In the genomic region with DNA sequence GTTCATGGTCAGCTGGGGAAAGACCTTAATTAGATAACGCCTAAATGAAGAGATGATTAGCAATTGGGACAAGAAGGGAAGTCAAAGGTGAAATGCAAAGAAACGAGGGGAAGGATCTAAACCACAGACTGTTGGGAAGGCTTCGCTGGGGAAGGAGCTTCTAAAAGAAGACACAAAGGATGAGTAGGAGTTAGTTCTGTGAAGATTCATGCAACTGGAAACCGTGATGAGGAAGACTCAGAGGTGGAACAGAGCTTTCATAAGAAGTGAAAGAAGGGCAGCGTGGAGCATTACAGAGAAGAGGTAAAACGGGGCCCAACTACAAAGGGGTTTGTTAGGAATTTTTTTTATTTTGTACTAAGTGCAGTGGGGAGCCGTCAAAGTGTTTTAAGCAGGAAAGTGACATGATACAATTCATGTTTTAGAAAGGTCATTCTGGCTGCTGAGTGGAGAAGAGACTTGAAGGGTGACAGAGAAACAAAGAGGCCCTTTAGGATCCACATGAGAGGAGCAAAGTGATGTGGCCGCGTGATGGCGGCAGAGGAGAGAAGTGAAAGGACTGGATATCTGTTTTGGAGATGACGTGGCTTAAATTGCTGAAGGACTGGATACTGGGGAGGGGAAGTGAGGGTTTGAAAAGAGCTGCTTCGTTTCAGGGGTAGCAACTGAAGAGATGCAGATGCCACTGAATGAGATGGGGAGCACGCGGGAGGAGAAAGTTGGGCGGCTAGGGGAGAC, we compare ENCODE assay signal across 19 cellular contexts. TPM values are rescaled to one million over a fixed set of nuclear protein-coding genes. Genes with fewer than 3 reads are reported as not detected.
DNase-seq lines count a peak whose midpoint lies in the region; TF ChIP-seq lines count a peak whose summit lies in the region.
"Had no signal": no experiment of that assay in that cellular context is flagged by ENCODE, and none has a peak within 500 bp of the region (broad histone marks: within the 10 kb centered on the region; RNA-seq: fewer than 3 reads in every experiment).

No MANE protein-coding gene starts in this region.

- peaks cover 5% of the 10 kb centered on the region; the same call in 1 of the 2 replicates for H4K20me1 ChIP-seq in OCI-LY3 (ENCODE audit: insufficient read depth, low read length)

- H3K4me1 ChIP-seq in OCI-LY3 (ENCODE audit: low read length) (peaks cover 8% of the 10 kb centered on the region; the same call in 1 of the 2 replicates), ectodermal cell (ENCODE audit: control insufficient read depth, insufficient read depth, low read length) (peaks cover 3% of the 10 kb centered on the region), HAP-1 (no peaks in the 10 kb centered on the region)
- H3K4me1 ChIP-seq: lower lobe of right lung, tibial artery had no signal

- H3K4me1 Mint-ChIP-seq in activated CD4-positive, alpha-beta T cell treated with anti-CD3 and anti-CD28 coated beads, Interleukin-2, amount 10 ng/mL, durations not matched to agents 24 days and 14 days, result peaks cover 13% of the 10 kb centered on the region
- H3K4me1 Mint-ChIP-seq: immature natural killer cell had no signal

- in situ Hi-C loops in HAP-1 (cut with MboI; ENCODE audit: low sequenced_read_pairs), result no loop called here

- H3K9me3 ChIP-seq in OCI-LY3 (ENCODE audit: insufficient read depth, low read length) (no peaks in the 10 kb centered on the region), ectodermal cell (ENCODE audit: control insufficient read depth, low read length) (no peaks in the 10 kb centered on the region), HAP-1 (no peaks in the 10 kb centered on the region)
- H3K9me3 ChIP-seq: A549, heart right ventricle, lower lobe of right lung, tibial artery had no signal

- H3K27ac ChIP-seq in OCI-LY3 (ENCODE audit: low read length), result no peak overlapping the region
- H3K27ac ChIP-seq in ectodermal cell (ENCODE audit: insufficient read depth, low read depth, low read length, poor library complexity, severe bottlenecking), result peak overlapping the region; percentile 31
- H3K27ac ChIP-seq: A549, heart right ventricle, lower lobe of right lung, parathyroid adenoma, tibial artery had no signal

- intact Hi-C loops in activated CD4-positive, alpha-beta T cell treated with anti-CD3 and anti-CD28 coated beads, Interleukin-2, amount 10 ng/mL, durations not matched to agents 24 days and 14 days (cut with micrococcal nuclease), result no loop called here
- intact Hi-C loops in posterior cingulate gyrus (cut with DNase I), result loop anchor here (2.0 kb wide), 1 partner anchor 223 kb away; no protein-coding TSS in a partner anchor

- no peak overlapping the region for H2AFZ ChIP-seq in OCI-LY3 (ENCODE audit: low read depth, low read length)
- H2AFZ ChIP-seq: parathyroid adenoma had no signal

- no peaks in the 10 kb centered on the region for H3K27me3 Mint-ChIP-seq in activated CD4-positive, alpha-beta T cell treated with anti-CD3 and anti-CD28 coated beads, Interleukin-2, amount 10 ng/mL, durations not matched to agents 24 days and 14 days
- H3K27me3 Mint-ChIP-seq: CD4-positive, alpha-beta memory T cell had no signal

- H3K4me3 ChIP-seq in OCI-LY3 (ENCODE audit: low read length) (no peak overlapping the region), ectodermal cell (ENCODE audit: insufficient read depth, low read depth, low read length) (no peak overlapping the region), HAP-1 (no peak overlapping the region)
- H3K4me3 ChIP-seq: A549, heart right ventricle, lower lobe of right lung, tibial artery had no signal

- H3K9ac ChIP-seq in OCI-LY3 (ENCODE audit: low read length), result no peak overlapping the region
- H3K9ac ChIP-seq: parathyroid adenoma had no signal

- TF ChIP-seq CTCF in OCI-LY3 (IDR thresholded peaks at IDR 0.05; ENCODE audit: low read depth, low read length), result peak; percentile 37; the same call in 1 of the 2 replicates

- no peaks in the 10 kb centered on the region for H3K27me3 ChIP-seq in OCI-LY3 (ENCODE audit: low read depth, low read length)
- no peaks in the 10 kb centered on the region for H3K27me3 ChIP-seq in ectodermal cell (ENCODE audit: control insufficient read depth, insufficient read depth, low read length, poor library complexity, severe bottlenecking)
- H3K27me3 ChIP-seq in HAP-1 (ENCODE audit: low read depth), result no peaks in the 10 kb centered on the region
- H3K27me3 ChIP-seq: heart right ventricle, tibial artery had no signal

- peaks cover 56% of the 10 kb centered on the region for H3K36me3 Mint-ChIP-seq in activated CD4-positive, alpha-beta T cell treated with anti-CD3 and anti-CD28 coated beads, Interleukin-2, amount 10 ng/mL, durations not matched to agents 24 days and 14 days (ENCODE audit: low read depth)

- H3K9me3 Mint-ChIP-seq in activated CD4-positive, alpha-beta T cell treated with anti-CD3 and anti-CD28 coated beads, Interleukin-2, amount 10 ng/mL, durations not matched to agents 24 days and 14 days, result no peaks in the 10 kb centered on the region
- H3K9me3 Mint-ChIP-seq: CD4-positive, alpha-beta memory T cell; immature natural killer cell had no signal

- WGBS in ectodermal cell, 2 experiments, result 82 to 88% methylated on average over 15 of the region's 15 CpGs

- no peak overlapping the region for H3K4me3 Mint-ChIP-seq in activated CD4-positive, alpha-beta T cell treated with anti-CD3 and anti-CD28 coated beads, Interleukin-2, amount 10 ng/mL, durations not matched to agents 24 days and 14 days
- H3K4me3 Mint-ChIP-seq: CD4-positive, alpha-beta memory T cell; immature natural killer cell had no signal

- DNase-seq in activated CD4-positive, alpha-beta T cell treated with anti-CD3 and anti-CD28 coated beads, Interleukin-2, amount 10 ng/mL, durations not matched to agents 24 days and 14 days, result no peak
- DNase-seq in activated CD4-positive, alpha-beta T cell treated with anti-CD3 and anti-CD28 coated beads for 4 hours, result no peak
- peak in 7 of 10 donors; percentile 46 to 95 (median 64) for DNase-seq in posterior cingulate gyrus
- no peak for DNase-seq in HAP-1 (ENCODE audit: low spot score in 2 of 2)
- DNase-seq in SHP77 (lab: John Stamatoyannopoulos, UW), result no peak
- DNase-seq in DMS 273 (lab: John Stamatoyannopoulos, UW; ENCODE audit: unreplicated experiment), result no peak
- DNase-seq: activated CD4-positive, alpha-beta T cell treated with anti-CD3 and anti-CD28 coated beads, Interleukin-2, amount 50 U/mL, for 48 hours; CD4-positive, alpha-beta memory T cell; DND-41; effector memory CD4-positive, alpha-beta T cell; heart right ventricle; immature natural killer cell; lower lobe of right lung; NCI-H1436; tibial artery had no signal

- no peak overlapping the region for H3K4me2 ChIP-seq in OCI-LY3 (ENCODE audit: low read length)
- H3K4me2 ChIP-seq: A549 had no signal

- H3K36me3 ChIP-seq in OCI-LY3 (replicated peaks; ENCODE audit: low read depth, low read length) (peaks cover 82% of the 10 kb centered on the region), ectodermal cell (ENCODE audit: control insufficient read depth, insufficient read depth, low read length) (peaks cover 59% of the 10 kb centered on the region), HAP-1 (replicated peaks) (peaks cover 83% of the 10 kb centered on the region)

- peak overlapping the region; percentile 57 for H3K27ac Mint-ChIP-seq in activated CD4-positive, alpha-beta T cell treated with anti-CD3 and anti-CD28 coated beads, Interleukin-2, amount 10 ng/mL, durations not matched to agents 24 days and 14 days

- H3K79me2 ChIP-seq in OCI-LY3 (ENCODE audit: low read length), result no peaks in the 10 kb centered on the region
- H3K79me2 ChIP-seq: parathyroid adenoma had no signal

RNA-seq across cellular contexts. Expression of a gene that starts 33.6 kb away (rescaled TPM):
- total RNA-seq in activated CD4-positive, alpha-beta T cell treated with anti-CD3 and anti-CD28 coated beads, Interleukin-2, amount 10 ng/mL, durations not matched to agents 24 days and 14 days, result 43.3 and 48.8 TPM in 2 replicates
- 61.4 TPM for polyA plus RNA-seq in ectodermal cell (2013, experiment 1 of 4)
- 57.9 TPM for polyA plus RNA-seq in ectodermal cell (2013, experiment 2 of 4)
- 47.2 TPM for polyA plus RNA-seq in ectodermal cell (2013, experiment 3 of 4)
- 47.1 TPM for polyA plus RNA-seq in ectodermal cell (2013, experiment 4 of 4)

RNA-seq across cellular contexts. Expression of a gene that starts 33.9 kb away (rescaled TPM):
- 49.8 and 51.2 TPM in 2 replicates for total RNA-seq in activated CD4-positive, alpha-beta T cell treated with anti-CD3 and anti-CD28 coated beads, Interleukin-2, amount 10 ng/mL, durations not matched to agents 24 days and 14 days
- polyA plus RNA-seq in ectodermal cell (2013, experiment 1 of 4), result 26.7 TPM
- 31.9 TPM for polyA plus RNA-seq in ectodermal cell (2013, experiment 2 of 4)
- 23.0 TPM for polyA plus RNA-seq in ectodermal cell (2013, experiment 3 of 4)
- 25.2 TPM for polyA plus RNA-seq in ectodermal cell (2013, experiment 4 of 4)

Comparison
In these comparisons a context has a peak if more than half of its experiments do, and no peak if none do; other contexts are left out.
1. DNase-seq: peak in posterior cingulate gyrus (7 of 10); none in activated CD4-positive, alpha-beta T cell treated with anti-CD3 and anti-CD28 coated beads, Interleukin-2, amount 10 ng/mL, durations not matched to agents 24 days and 14 days (single experiment), activated CD4-positive, alpha-beta T cell treated with anti-CD3 and anti-CD28 coated beads for 4 hours (0 of 2), HAP-1 (0 of 2), SHP77 (0 of 2) and DMS 273 (single experiment).